2 cellular contexts compared by ENCODE assay signal in the genomic region with DNA sequence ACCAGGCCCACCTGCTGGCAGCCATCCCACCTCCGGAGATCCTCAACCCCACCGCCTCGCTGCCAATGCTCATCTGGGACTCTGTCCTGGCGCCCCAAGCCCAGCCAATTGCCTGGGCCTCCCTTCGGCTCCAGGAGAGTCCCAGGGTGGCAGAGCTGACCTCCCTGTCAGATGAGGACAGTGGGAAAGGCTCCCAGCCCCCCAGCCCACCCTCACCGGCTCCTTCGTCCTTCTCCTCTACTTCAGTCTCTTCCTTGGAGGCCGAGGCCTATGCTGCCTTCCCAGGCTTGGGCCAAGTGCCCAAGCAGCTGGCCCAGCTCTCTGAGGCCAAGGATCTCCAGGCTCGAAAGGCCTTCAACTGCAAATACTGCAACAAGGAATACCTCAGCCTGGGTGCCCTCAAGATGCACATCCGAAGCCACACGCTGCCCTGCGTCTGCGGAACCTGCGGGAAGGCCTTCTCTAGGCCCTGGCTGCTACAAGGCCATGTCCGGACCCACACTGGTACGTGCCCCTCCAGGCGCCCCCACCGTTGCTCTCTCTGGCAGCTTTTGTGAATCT.
TF ChIP-seq lines count a peak whose summit lies in the region.

No MANE protein-coding gene starts in this region.

TF ChIP-seq in A549, 52 proteins besides CTCF, POLR2A, EP300 and RAD21:
- TF ChIP-seq BHLHE40 (IDR thresholded peaks at IDR 0.05; ENCODE audit: low read depth, low read length) (no peak), CHD4 (IDR thresholded peaks at IDR 0.05; ENCODE audit: borderline replicate concordance) (no peak), JUN (IDR thresholded peaks at IDR 0.05) (no peak), POLR2AphosphoS2 (conservative IDR thresholded peaks at IDR 0.05; ENCODE audit: low read length) (no peak), KDM1A (IDR thresholded peaks at IDR 0.05; ENCODE audit: low read depth) (no peak), CEBPB (IDR thresholded peaks at IDR 0.05) (no peak), FOSL2 (IDR thresholded peaks at IDR 0.05) (no peak), FOSL2 (CRISPR knock-in tag; IDR thresholded peaks at IDR 0.05) (no peak), TP53 (CRISPR knock-in tag; IDR thresholded peaks at IDR 0.05) (no peak), RFX5 (IDR thresholded peaks at IDR 0.05) (no peak)
- TF ChIP-seq, protein P1, sequence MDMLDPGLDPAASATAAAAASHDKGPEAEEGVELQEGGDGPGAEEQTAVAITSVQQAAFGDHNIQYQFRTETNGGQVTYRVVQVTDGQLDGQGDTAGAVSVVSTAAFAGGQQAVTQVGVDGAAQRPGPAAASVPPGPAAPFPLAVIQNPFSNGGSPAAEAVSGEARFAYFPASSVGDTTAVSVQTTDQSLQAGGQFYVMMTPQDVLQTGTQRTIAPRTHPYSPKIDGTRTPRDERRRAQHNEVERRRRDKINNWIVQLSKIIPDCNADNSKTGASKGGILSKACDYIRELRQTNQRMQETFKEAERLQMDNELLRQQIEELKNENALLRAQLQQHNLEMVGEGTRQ (IDR thresholded peaks at IDR 0.05): no peak
- TF ChIP-seq, protein P2, sequence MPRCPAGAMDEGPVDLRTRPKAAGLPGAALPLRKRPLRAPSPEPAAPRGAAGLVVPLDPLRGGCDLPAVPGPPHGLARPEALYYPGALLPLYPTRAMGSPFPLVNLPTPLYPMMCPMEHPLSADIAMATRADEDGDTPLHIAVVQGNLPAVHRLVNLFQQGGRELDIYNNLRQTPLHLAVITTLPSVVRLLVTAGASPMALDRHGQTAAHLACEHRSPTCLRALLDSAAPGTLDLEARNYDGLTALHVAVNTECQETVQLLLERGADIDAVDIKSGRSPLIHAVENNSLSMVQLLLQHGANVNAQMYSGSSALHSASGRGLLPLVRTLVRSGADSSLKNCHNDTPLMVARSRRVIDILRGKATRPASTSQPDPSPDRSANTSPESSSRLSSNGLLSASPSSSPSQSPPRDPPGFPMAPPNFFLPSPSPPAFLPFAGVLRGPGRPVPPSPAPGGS (IDR thresholded peaks at IDR 0.05): no peak
- TF ChIP-seq, protein P3, sequence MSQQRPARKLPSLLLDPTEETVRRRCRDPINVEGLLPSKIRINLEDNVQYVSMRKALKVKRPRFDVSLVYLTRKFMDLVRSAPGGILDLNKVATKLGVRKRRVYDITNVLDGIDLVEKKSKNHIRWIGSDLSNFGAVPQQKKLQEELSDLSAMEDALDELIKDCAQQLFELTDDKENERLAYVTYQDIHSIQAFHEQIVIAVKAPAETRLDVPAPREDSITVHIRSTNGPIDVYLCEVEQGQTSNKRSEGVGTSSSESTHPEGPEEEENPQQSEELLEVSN (IDR thresholded peaks at IDR 0.05; ENCODE audit: borderline replicate concordance, low read depth): no peak

TF ChIP-seq in H1, 55 proteins besides CTCF, POLR2A, EP300 and RAD21:
- TF ChIP-seq JUND (IDR thresholded peaks at IDR 0.05; ENCODE audit: low read length) (no peak), RFX5 (IDR thresholded peaks at IDR 0.05; ENCODE audit: borderline replicate concordance, low read depth, low read length) (no peak), TCF12 (IDR thresholded peaks at IDR 0.05; ENCODE audit: low read depth, low read length) (no peak), CEBPB (IDR thresholded peaks at IDR 0.05; ENCODE audit: low read depth, low read length) (no peak), BCL11A (IDR thresholded peaks at IDR 0.05; ENCODE audit: low read depth in 2 of 2, low read length in 2 of 2) (no peak), CHD1 (IDR thresholded peaks at IDR 0.05; ENCODE audit: low read depth, low read length) (no peak), CREB1 (IDR thresholded peaks at IDR 0.05) (no peak), SUZ12 (IDR thresholded peaks at IDR 0.05; ENCODE audit: low read length) (no peak)
- TF ChIP-seq, protein P3 (IDR thresholded peaks at IDR 0.05): no peak
